In genomic region chr13:44404261-44405139, GRCh38 we compare ENCODE assay signal across 1 cellular context.
TF ChIP-seq lines count a peak whose summit lies in the region.

No MANE protein-coding gene starts in this region.

TF ChIP-seq in SK-N-SH, 30 proteins besides CTCF, POLR2A, EP300 and RAD21 (continued from another document):
- TF ChIP-seq RFX5 (IDR thresholded peaks at IDR 0.05; ENCODE audit: low read length) (peak; percentile 91), RCOR1 (IDR thresholded peaks at IDR 0.05; ENCODE audit: low read length) (peak; percentile 62; the same call in 1 of the 2 replicates), GATA2 (CRISPR knock-in tag; IDR thresholded peaks at IDR 0.05) (peak; percentile 82)
TF ChIP-seq in SK-N-SH: peak in this region for 4.
